Comparison of ENCODE assay signal across 10 cellular contexts in genomic region chr6:31813463-31813849, GRCh38. TPM values are rescaled to one million over a fixed set of nuclear protein-coding genes. Genes with fewer than 3 reads are reported as not detected.
DNase-seq lines count a peak whose midpoint lies in the region; ATAC-seq and TF ChIP-seq lines count a peak whose summit lies in the region.
"Had no signal": no experiment of that assay in that cellular context is flagged by ENCODE, and none has a peak within 500 bp of the region (broad histone marks: within the 10 kb centered on the region; RNA-seq: fewer than 3 reads in every experiment).

No MANE protein-coding gene starts in this region.

- TF ChIP-seq CTCF in GM12865 (IDR thresholded peaks at IDR 0.05; ENCODE audit: insufficient read depth, low read depth, low read length, missing control alignments) (no peak), heart right ventricle (IDR thresholded peaks at IDR 0.05) (no peak), retinal pigment epithelial cell (conservative IDR thresholded peaks at IDR 0.05; ENCODE audit: low read depth, low read length) (no peak), foreskin fibroblast (IDR thresholded peaks at IDR 0.05; ENCODE audit: low read depth, low read length) (no peak)

- peaks cover 5 to 27% (median 16%) of the 10 kb centered on the region in 9 donors for H3K4me1 ChIP-seq in heart right ventricle

- H3K27ac ChIP-seq in heart right ventricle, result peak overlapping the region; percentile 95 to 100 (median 99)
- H3K27ac ChIP-seq: KMS-11 had no signal

- no peak for ATAC-seq in heart right ventricle
- no peak for ATAC-seq in GM19452 (IDR thresholded peaks at IDR 0.05; ENCODE audit: unreplicated experiment)

- intact Hi-C loops in activated CD4-positive, alpha-beta memory T cell treated with anti-CD3 and anti-CD28 coated beads for 36 hours (cut with micrococcal nuclease), result loop anchor here (2.0 kb wide), 3 partner anchors 13 to 75 kb away; partner anchors contain the start of gene HSPA1B
- intact Hi-C loops in heart right ventricle (cut with DNase I), result loop anchor here in 1 of 10 donors (5.0 kb wide), 1 partner anchor 76 kb away; the partner anchor contains the start of gene CLIC1

- H3K4me1 Mint-ChIP-seq in activated CD4-positive, alpha-beta memory T cell treated with anti-CD3 and anti-CD28 coated beads for 36 hours (ENCODE audit: low read depth), result peaks cover 46% of the 10 kb centered on the region

- H3K9me3 ChIP-seq in heart right ventricle, result no peaks in the 10 kb centered on the region

- H3K9me3 Mint-ChIP-seq in activated CD4-positive, alpha-beta memory T cell treated with anti-CD3 and anti-CD28 coated beads for 36 hours, result no peaks in the 10 kb centered on the region

- 95 to 96% methylated on average over 7 of the region's 7 CpGs for WGBS in heart right ventricle, 2 donors

- POLR2A ChIA-PET in activated CD4-positive, alpha-beta memory T cell treated with anti-CD3 and anti-CD28 coated beads for 36 hours (lab: Charles Lee), result interaction anchor here (0.8 to 3.9 kb wide), 8 partner anchors 8 to 237 kb away, joined by 3 to 26 read pairs (median 8); partner anchors contain the start of genes CLIC1, HSPA1B and VARS1

- no peak for DNase-seq in GM12865 (ENCODE audit: low read depth)
- no peak for DNase-seq in activated CD4-positive, alpha-beta memory T cell treated with anti-CD3 and anti-CD28 coated beads for 36 hours
- no peak for DNase-seq in heart right ventricle
- no peak for DNase-seq in retinal pigment epithelial cell (ENCODE audit: low read depth)
- no peak for DNase-seq in foreskin fibroblast
- no peak for DNase-seq in NCI-H510A treated with DMSO at 0.1 percent for 48 hours (lab: John Stamatoyannopoulos, UW)
- DNase-seq in NK-92 (lab: John Stamatoyannopoulos, UW; ENCODE audit: unreplicated experiment), result no peak

- no peaks in the 10 kb centered on the region for H3K27me3 Mint-ChIP-seq in activated CD4-positive, alpha-beta memory T cell treated with anti-CD3 and anti-CD28 coated beads for 36 hours

- H3K36me3 Mint-ChIP-seq in activated CD4-positive, alpha-beta memory T cell treated with anti-CD3 and anti-CD28 coated beads for 36 hours, result peaks cover 7% of the 10 kb centered on the region

- H3K4me3 ChIP-seq in GM12865 (ENCODE audit: low read depth, low read length), result peak overlapping the region; percentile 90
- H3K4me3 ChIP-seq in heart right ventricle, result peak overlapping the region in 6 of 10 donors; percentile 58 to 71 (median 70)
- peak overlapping the region; percentile 32 for H3K4me3 ChIP-seq in retinal pigment epithelial cell (ENCODE audit: low read length)
- no peak overlapping the region for H3K4me3 ChIP-seq in foreskin fibroblast (ENCODE audit: low read depth in 1 of 2, low read length in 2 of 2)

- peak overlapping the region; percentile 63 for H3K4me3 Mint-ChIP-seq in activated CD4-positive, alpha-beta memory T cell treated with anti-CD3 and anti-CD28 coated beads for 36 hours
- H3K4me3 Mint-ChIP-seq: neural progenitor cell had no signal

- H3K27ac Mint-ChIP-seq in activated CD4-positive, alpha-beta memory T cell treated with anti-CD3 and anti-CD28 coated beads for 36 hours, result peak overlapping the region; percentile 95

- CTCF ChIA-PET in activated CD4-positive, alpha-beta memory T cell treated with anti-CD3 and anti-CD28 coated beads for 36 hours (lab: Charles Lee), result interaction anchor here (0.9 to 2.6 kb wide), 6 partner anchors 11 to 75 kb away, joined by 3 to 14 read pairs (median 7); partner anchors contain the start of genes HSPA1B, MSH5 and VARS1

- no peaks in the 10 kb centered on the region for H3K36me3 ChIP-seq in heart right ventricle
- H3K36me3 ChIP-seq: neural progenitor cell had no signal

- no peaks in the 10 kb centered on the region for H3K27me3 ChIP-seq in heart right ventricle
- H3K27me3 ChIP-seq: neural progenitor cell had no signal

RNA-seq across cellular contexts. Expression of gene HSPA1L, which starts 1.6 kb away (rescaled TPM):
- 1 to 10 TPM; 2.0 TPM for total RNA-seq in activated CD4-positive, alpha-beta memory T cell treated with anti-CD3 and anti-CD28 coated beads for 36 hours
- 1 to 10 TPM; 1.1 to 2.9 (median 1.9) TPM for total RNA-seq in heart right ventricle
- 1 to 10 TPM in 1 of 2 donors, under 1 TPM in 1; 0.80 to 1.4 TPM for polyA plus RNA-seq in heart right ventricle

RNA-seq across cellular contexts. Expression of gene HSPA1A, which starts 1.9 kb away (rescaled TPM):
- total RNA-seq in activated CD4-positive, alpha-beta memory T cell treated with anti-CD3 and anti-CD28 coated beads for 36 hours, result 10 to 100 TPM; 68.5 to 69.9 TPM
- total RNA-seq in heart right ventricle, result 100 to 1,000 TPM; 202 to 679 (median 259) TPM
- polyA plus RNA-seq in heart right ventricle, result 100 to 1,000 TPM; 113 to 166 TPM

RNA-seq across cellular contexts. Expression of gene LSM2, which starts 6.7 kb away (rescaled TPM):
- 100 to 1,000 TPM; 142 to 143 TPM for total RNA-seq in activated CD4-positive, alpha-beta memory T cell treated with anti-CD3 and anti-CD28 coated beads for 36 hours
- 10 to 100 TPM; 18.9 to 27.6 (median 23.0) TPM for total RNA-seq in heart right ventricle
- 10 to 100 TPM; 17.5 to 52.0 TPM for polyA plus RNA-seq in heart right ventricle

RNA-seq across cellular contexts. Expression of gene HSPA1B, which starts 14.1 kb away (rescaled TPM):
- 10 to 100 TPM; 59.5 to 62.3 TPM for total RNA-seq in activated CD4-positive, alpha-beta memory T cell treated with anti-CD3 and anti-CD28 coated beads for 36 hours
- 100 to 1,000 TPM; 126 to 258 (median 169) TPM for total RNA-seq in heart right ventricle
- 100 to 1,000 TPM in 1 of 2 donors, 10 to 100 TPM in 1; 16.9 to 122 TPM for polyA plus RNA-seq in heart right ventricle

RNA-seq across cellular contexts. Expression of gene VARS1, which starts 17.9 kb away (rescaled TPM):
- 100 to 1,000 TPM; 141 to 153 TPM for total RNA-seq in activated CD4-positive, alpha-beta memory T cell treated with anti-CD3 and anti-CD28 coated beads for 36 hours
- total RNA-seq in heart right ventricle, result 10 to 100 TPM; 22.4 to 43.4 (median 29.5) TPM
- polyA plus RNA-seq in heart right ventricle, result 10 to 100 TPM; 26.5 to 44.0 TPM

Comparison
In these comparisons a context has a peak if more than half of its experiments do, and no peak if none do; other contexts are left out.
1. H3K4me3 ChIP-seq: peak in GM12865 (single experiment), heart right ventricle (6 of 10) and retinal pigment epithelial cell (single experiment); none in foreskin fibroblast (0 of 2).
2. RNA of gene LSM2, which starts 6.7 kb away (total RNA-seq): 142 to 143 TPM in activated CD4-positive, alpha-beta memory T cell treated with anti-CD3 and anti-CD28 coated beads for 36 hours; 18.9 to 27.6 TPM in heart right ventricle; every median in the first group is over 4 times any median in the second.